22 cellular contexts compared by ENCODE assay signal in genomic region chr2:201109186-201109585, GRCh38. TPM values are rescaled to one million over a fixed set of nuclear protein-coding genes. Genes with fewer than 3 reads are reported as not detected.
DNase-seq lines count a peak whose midpoint lies in the region; ATAC-seq, FAIRE-seq and TF ChIP-seq lines count a peak whose summit lies in the region.
"Had no signal": no experiment of that assay in that cellular context is flagged by ENCODE, and none has a peak within 500 bp of the region (broad histone marks: within the 10 kb centered on the region; RNA-seq: fewer than 3 reads in every experiment).

No MANE protein-coding gene starts in this region.

- no peak for TF ChIP-seq POLR2A in sigmoid colon (IDR thresholded peaks at IDR 0.05)

- 95 to 97% methylated on average over 4 of the region's 4 CpGs for WGBS in sigmoid colon, 2 donors

- H3K27ac ChIP-seq in Karpas-422 (ENCODE audit: low read length) = no peak overlapping the region
- no peak overlapping the region for H3K27ac ChIP-seq in sigmoid colon
- H3K27ac ChIP-seq: 22Rv1; A549; BLaER1 treated with 17β-estradiol and CSF1 and Interleukin-3, amounts not matched to agents 10 nM and 100 nM; C4-2B had no signal

- TF ChIP-seq EP300 in sigmoid colon (IDR thresholded peaks at IDR 0.05) = no peak

- no peak overlapping the region for H2AFZ ChIP-seq in Karpas-422 (ENCODE audit: low read length)

- H3K4me3 ChIP-seq in Karpas-422 (ENCODE audit: low read length) = no peak overlapping the region
- no peak overlapping the region for H3K4me3 ChIP-seq in sigmoid colon
- H3K4me3 ChIP-seq: A549; BLaER1 treated with 17β-estradiol and CSF1 and Interleukin-3, amounts not matched to agents 10 nM and 100 nM had no signal

- no peaks in the 10 kb centered on the region for H3K9me3 ChIP-seq in Karpas-422 (ENCODE audit: low read length)
- H3K9me3 ChIP-seq in sigmoid colon = no peaks in the 10 kb centered on the region
- H3K9me3 ChIP-seq: A549; BLaER1 treated with 17β-estradiol and CSF1 and Interleukin-3, amounts not matched to agents 10 nM and 100 nM; Caco-2 had no signal

- H4K20me1 ChIP-seq in Karpas-422 (ENCODE audit: insufficient read depth, low read depth, low read length) = no peaks in the 10 kb centered on the region
- H4K20me1 ChIP-seq: BLaER1 treated with 17β-estradiol and CSF1 and Interleukin-3, amounts not matched to agents 10 nM and 100 nM had no signal

- H3K79me2 ChIP-seq in Karpas-422 (ENCODE audit: low read length) = no peaks in the 10 kb centered on the region

- no peak overlapping the region for H3K9ac ChIP-seq in Karpas-422 (ENCODE audit: low read length)
- H3K9ac ChIP-seq: BLaER1 treated with 17β-estradiol and CSF1 and Interleukin-3, amounts not matched to agents 10 nM and 100 nM had no signal

- no peaks in the 10 kb centered on the region for H3K9me2 ChIP-seq in Karpas-422 (replicated peaks; ENCODE audit: insufficient read depth, low read length)

- no peak for DNase-seq in Right ventricle myocardium superior
- no peak for DNase-seq in left cardiac atrium
- DNase-seq in Karpas-422 = peak; percentile 20
- DNase-seq in myocyte (ENCODE audit: low read depth) = peak; percentile 24
- DNase-seq in sigmoid colon = peak; percentile 7
- no peak for DNase-seq in frontal cortex (ENCODE audit: low spot score in 2 of 2)
- DNase-seq in NOMO-1 (lab: John Stamatoyannopoulos, UW; ENCODE audit: unreplicated experiment in 2 of 2) = no peak
- DNase-seq: AML-193; Caco-2; Calu3; CD4-positive, alpha-beta T cell; CD8-positive, alpha-beta T cell; DMS79 treated with DMSO at 0.1 percent for 48 hours; GF-D8 had no signal

- H3K4me1 ChIP-seq in Karpas-422 (ENCODE audit: low read length) (peaks cover 18% of the 10 kb centered on the region), sigmoid colon (peaks cover 0 to under 1% (median 0%) of the 10 kb centered on the region in 4 donors)
- H3K4me1 ChIP-seq: A549, Caco-2 had no signal

- H3K36me3 ChIP-seq in Karpas-422 (ENCODE audit: insufficient read depth, low read length) (no peaks in the 10 kb centered on the region), sigmoid colon (no peaks in the 10 kb centered on the region)

- ATAC-seq in Right ventricle myocardium superior (ENCODE audit: poor library complexity) (peak; percentile 34), left cardiac atrium (no peak), GM18520 (IDR thresholded peaks at IDR 0.05; ENCODE audit: unreplicated experiment) (no peak)
- ATAC-seq: A549; CD8-positive, alpha-beta T cell had no signal

- intact Hi-C loops in Right ventricle myocardium superior (cut with DNase I) (no loop called here), left cardiac atrium (cut with DNase I) (no loop called here), sigmoid colon (cut with DNase I) (no loop called here)

- FAIRE-seq in frontal cortex (lab: Jason Lieb, UNC) = no peak
- FAIRE-seq: A549, D721Med, G401.6, GM12891 had no signal

- no peak overlapping the region for H3K4me2 ChIP-seq in Karpas-422 (ENCODE audit: low read depth, low read length, poor library complexity, severe bottlenecking)
- H3K4me2 ChIP-seq: A549; BLaER1 treated with 17β-estradiol and CSF1 and Interleukin-3, amounts not matched to agents 10 nM and 100 nM had no signal

- no peak for TF ChIP-seq CTCF in sigmoid colon (IDR thresholded peaks at IDR 0.05)

- H3K27me3 ChIP-seq in Karpas-422 (ENCODE audit: low read length) = no peaks in the 10 kb centered on the region
- H3K27me3 ChIP-seq in sigmoid colon = no peaks in the 10 kb centered on the region
- H3K27me3 ChIP-seq: BLaER1 treated with 17β-estradiol and CSF1 and Interleukin-3, amounts not matched to agents 10 nM and 100 nM had no signal

RNA-seq across cellular contexts. Expression of gene CFLAR, which starts 6.8 kb away (rescaled TPM):
- 251 TPM for total RNA-seq in Right ventricle myocardium superior
- total RNA-seq in left cardiac atrium = 100 to 1,000 TPM; 195 to 255 TPM
- 62.6 and 63.5 TPM in 2 replicates for total RNA-seq in Karpas-422 (2014; rRNA removed; shearing (Covaris generic); ENCODE audit: low replicate concordance)
- total RNA-seq in myocyte = 45.4 and 54.0 TPM in 2 replicates
- polyA plus RNA-seq in myocyte (2012) = 32.4 TPM
- total RNA-seq in sigmoid colon = 100 to 1,000 TPM; 113 to 243 (median 195) TPM
- 10 to 100 TPM; 32.4 to 92.6 (median 36.8) TPM for polyA plus RNA-seq in sigmoid colon
- 26.1 TPM for total RNA-seq in frontal cortex

RNA-seq across cellular contexts. Expression of gene NDUFB3, which starts 37.4 kb away (rescaled TPM):
- total RNA-seq in Right ventricle myocardium superior (541 TPM), left cardiac atrium (100 to 1,000 TPM; 325 to 342 TPM), myocyte (87.0 and 93.9 TPM in 2 replicates), sigmoid colon (10 to 100 TPM; 85.3 to 97.9 (median 89.8) TPM), frontal cortex (39.1 TPM)
- 102 and 136 TPM in 2 replicates for total RNA-seq in Karpas-422 (2014; rRNA removed; shearing (Covaris generic); ENCODE audit: low replicate concordance)
- polyA plus RNA-seq in myocyte (2012) = 121 TPM
- polyA plus RNA-seq in sigmoid colon = 100 to 1,000 TPM; 146 to 370 (median 219) TPM

RNA-seq across cellular contexts. Expression of gene HYCC2, which starts 37.7 kb away (rescaled TPM):
- 12.0 TPM for total RNA-seq in Right ventricle myocardium superior
- total RNA-seq in left cardiac atrium = 10 to 100 TPM; 15.2 to 17.9 TPM
- 10.4 and 40.0 TPM in 2 replicates for total RNA-seq in Karpas-422 (2014; rRNA removed; shearing (Covaris generic); ENCODE audit: low replicate concordance)
- total RNA-seq in myocyte = 5.3 and 9.9 TPM in 2 replicates
- polyA plus RNA-seq in myocyte (2012) = 3.0 TPM
- total RNA-seq in sigmoid colon = 10 to 100 TPM; 13.6 to 20.2 (median 18.7) TPM
- 10 to 100 TPM in 1 of 3 donors, 1 to 10 TPM in 2; 4.8 to 10.9 (median 7.8) TPM for polyA plus RNA-seq in sigmoid colon
- 55.0 TPM for total RNA-seq in frontal cortex

Comparison
In these comparisons a context has a peak if more than half of its experiments do, and no peak if none do; other contexts are left out.
1. DNase-seq: peak in Karpas-422 (single experiment), myocyte (single experiment) and sigmoid colon (single experiment); none in Right ventricle myocardium superior (single experiment), left cardiac atrium (single experiment), frontal cortex (0 of 2) and NOMO-1 (0 of 2).